In genomic region chr20:53849471-53850059, GRCh38 we compare ENCODE assay signal across 15 cellular contexts.
A peak's percentile ranks its signal among the peaks of the same experiment; 100 is the strongest.
DNase-seq lines count a peak whose midpoint lies in the region; TF ChIP-seq lines count a peak whose summit lies in the region.
"Had no signal": no experiment of that assay in that cellular context is flagged by ENCODE, and none has a peak within 500 bp of the region (broad histone marks: within the 10 kb centered on the region; RNA-seq: fewer than 3 reads in every experiment).

No MANE protein-coding gene starts in this region.

- BruUV-seq in Calu3 (replicated peaks; lab: Mats Ljungman, UMichigan), result no TSS peak

- peaks cover 52 to 53% of the 10 kb centered on the region in 2 experiments for H3K4me1 ChIP-seq in neutrophil (ENCODE audit: control insufficient read depth in 1 of 2, insufficient read depth in 1 of 2, low read depth in 1 of 2, low read length in 1 of 2)
- H3K4me1 ChIP-seq: SJSA1 had no signal

- H3K9me3 Mint-ChIP-seq in activated CD4-positive, alpha-beta memory T cell treated with anti-CD3 and anti-CD28 coated beads for 36 hours, result no peaks in the 10 kb centered on the region
- H3K9me3 Mint-ChIP-seq in activated CD4-positive, alpha-beta memory T cell treated with anti-CD3 and anti-CD28 coated beads, Interleukin-2, amount 10 ng/mL, durations not matched to agents 7 days and 5 days, result no peaks in the 10 kb centered on the region
- H3K9me3 Mint-ChIP-seq in CD14-positive monocyte (peaks cover 0 to 2% (median 0%) of the 10 kb centered on the region in 7 donors), Calu3 (ENCODE audit: low read depth, unreplicated experiment) (no peaks in the 10 kb centered on the region)

- H3K9me3 ChIP-seq in neutrophil, result no peaks in the 10 kb centered on the region
- H3K9me3 ChIP-seq: Peyer's patch, SJSA1 had no signal

- intact Hi-C loops in activated CD4-positive, alpha-beta memory T cell treated with anti-CD3 and anti-CD28 coated beads for 36 hours (cut with micrococcal nuclease), result no loop called here
- intact Hi-C loops in CD14-positive monocyte (cut with micrococcal nuclease), result loop anchor here (5.0 to 10.0 kb wide), 2 partner anchors 73 to 85 kb away; no protein-coding TSS in a partner anchor
- intact Hi-C loops in Calu3 (cut with micrococcal nuclease; ENCODE audit: unreplicated experiment), result no loop called here

- H3K36me3 Mint-ChIP-seq in activated CD4-positive, alpha-beta memory T cell treated with anti-CD3 and anti-CD28 coated beads for 36 hours, result no peaks in the 10 kb centered on the region
- H3K36me3 Mint-ChIP-seq in activated CD4-positive, alpha-beta memory T cell treated with anti-CD3 and anti-CD28 coated beads, Interleukin-2, amount 10 ng/mL, durations not matched to agents 7 days and 5 days (ENCODE audit: low read depth), result no peaks in the 10 kb centered on the region
- H3K36me3 Mint-ChIP-seq in CD14-positive monocyte (peaks cover 0 to 2% of the 10 kb centered on the region in 2 donors), Calu3 (ENCODE audit: insufficient read depth, unreplicated experiment) (no peaks in the 10 kb centered on the region)

- TF ChIP-seq CTCF in CD14-positive monocyte (IDR thresholded peaks at IDR 0.05), result no peak
- TF ChIP-seq CTCF in VCaP (conservative IDR thresholded peaks at IDR 0.05), result no peak
- no peak for TF ChIP-seq CTCF in neutrophil (IDR thresholded peaks at IDR 0.05)
- TF ChIP-seq CTCF in Calu3 (IDR thresholded peaks at IDR 0.05; ENCODE audit: unreplicated experiment), result no peak

- H3K36me3 ChIP-seq in neutrophil, result no peaks in the 10 kb centered on the region
- H3K36me3 ChIP-seq: Peyer's patch, SJSA1 had no signal

- H3K4me3 ChIP-seq in neutrophil (ENCODE audit: low read depth in 1 of 2, low read length in 1 of 2), result no peak overlapping the region
- H3K4me3 ChIP-seq: Peyer's patch, SJSA1 had no signal

- peak overlapping the region; percentile 51 for H3K27ac Mint-ChIP-seq in activated CD4-positive, alpha-beta memory T cell treated with anti-CD3 and anti-CD28 coated beads for 36 hours
- no peak overlapping the region for H3K27ac Mint-ChIP-seq in activated CD4-positive, alpha-beta memory T cell treated with anti-CD3 and anti-CD28 coated beads, Interleukin-2, amount 10 ng/mL, durations not matched to agents 7 days and 5 days
- peak overlapping the region in 4 of 7 donors; percentile 19 to 87 (median 64) for H3K27ac Mint-ChIP-seq in CD14-positive monocyte
- H3K27ac Mint-ChIP-seq in Calu3 (ENCODE audit: unreplicated experiment), result no peak overlapping the region

- no peak for DNase-seq in activated CD4-positive, alpha-beta memory T cell treated with anti-CD3 and anti-CD28 coated beads for 36 hours
- DNase-seq in activated CD4-positive, alpha-beta memory T cell treated with anti-CD3 and anti-CD28 coated beads, Interleukin-2, amount 10 ng/mL, durations not matched to agents 7 days and 5 days, result no peak
- DNase-seq in CD14-positive monocyte (ENCODE audit: low spot score), result no peak
- DNase-seq in Calu3, result no peak
- no peak for DNase-seq in DMS53 treated with DMSO at 0.1 percent for 48 hours (lab: John Stamatoyannopoulos, UW; ENCODE audit: unreplicated experiment)
- DNase-seq: DND-41, H7, KBM-7, NCI-H1105 treated with DMSO at 0.1 percent for 48 hours, NCI-H1694, NCI-H2081 treated with DMSO at 0.1 percent for 48 hours, Peyer's patch had no signal

- no peaks in the 10 kb centered on the region for H3K27me3 Mint-ChIP-seq in activated CD4-positive, alpha-beta memory T cell treated with anti-CD3 and anti-CD28 coated beads for 36 hours
- H3K27me3 Mint-ChIP-seq in activated CD4-positive, alpha-beta memory T cell treated with anti-CD3 and anti-CD28 coated beads, Interleukin-2, amount 10 ng/mL, durations not matched to agents 7 days and 5 days, result no peaks in the 10 kb centered on the region
- H3K27me3 Mint-ChIP-seq in CD14-positive monocyte (ENCODE audit: low read depth in 3 of 3), result peaks cover 0 to 2% (median 0%) of the 10 kb centered on the region in 3 donors
- no peaks in the 10 kb centered on the region for H3K27me3 Mint-ChIP-seq in Calu3 (ENCODE audit: unreplicated experiment)

- POLR2A ChIA-PET in activated CD4-positive, alpha-beta memory T cell treated with anti-CD3 and anti-CD28 coated beads for 36 hours (lab: Charles Lee), result no interaction called here
- POLR2A ChIA-PET in activated CD4-positive, alpha-beta memory T cell treated with anti-CD3 and anti-CD28 coated beads, Interleukin-2, amount 10 ng/mL, durations not matched to agents 7 days and 5 days (lab: Charles Lee), result no interaction called here

- H3K27ac ChIP-seq in VCaP (peak overlapping the region; percentile 99; the same call in 1 of the 2 replicates), neutrophil (peak overlapping the region; percentile 91)
- H3K27ac ChIP-seq: Peyer's patch, SJSA1 had no signal

- CTCF ChIA-PET in activated CD4-positive, alpha-beta memory T cell treated with anti-CD3 and anti-CD28 coated beads for 36 hours (lab: Charles Lee), result interaction anchor here (0.7 kb wide), 1 partner anchor 21 kb away, joined by 3 read pairs; no protein-coding TSS in a partner anchor
- CTCF ChIA-PET in activated CD4-positive, alpha-beta memory T cell treated with anti-CD3 and anti-CD28 coated beads, Interleukin-2, amount 10 ng/mL, durations not matched to agents 7 days and 5 days (lab: Charles Lee), result no interaction called here
- CTCF ChIA-PET in Calu3 (lab: Charles Lee), result interaction anchor here (1.1 kb wide), 1 partner anchor 63 kb away, joined by 3 read pairs; no protein-coding TSS in a partner anchor

- H3K4me1 Mint-ChIP-seq in activated CD4-positive, alpha-beta memory T cell treated with anti-CD3 and anti-CD28 coated beads for 36 hours (ENCODE audit: low read depth), result peaks cover 42% of the 10 kb centered on the region
- H3K4me1 Mint-ChIP-seq in activated CD4-positive, alpha-beta memory T cell treated with anti-CD3 and anti-CD28 coated beads, Interleukin-2, amount 10 ng/mL, durations not matched to agents 7 days and 5 days, result peaks cover 37% of the 10 kb centered on the region
- peaks cover 48% of the 10 kb centered on the region for H3K4me1 Mint-ChIP-seq in CD14-positive monocyte
- no peaks in the 10 kb centered on the region for H3K4me1 Mint-ChIP-seq in Calu3 (ENCODE audit: low read depth, unreplicated experiment)

- H3K27me3 ChIP-seq in neutrophil, result no peaks in the 10 kb centered on the region
- H3K27me3 ChIP-seq: Peyer's patch, SJSA1 had no signal

- H3K4me3 Mint-ChIP-seq in activated CD4-positive, alpha-beta memory T cell treated with anti-CD3 and anti-CD28 coated beads for 36 hours, result no peak overlapping the region
- H3K4me3 Mint-ChIP-seq in activated CD4-positive, alpha-beta memory T cell treated with anti-CD3 and anti-CD28 coated beads, Interleukin-2, amount 10 ng/mL, durations not matched to agents 7 days and 5 days, result no peak overlapping the region
- H3K4me3 Mint-ChIP-seq in CD14-positive monocyte (no peak overlapping the region), Calu3 (ENCODE audit: low read depth, unreplicated experiment) (no peak overlapping the region)

Comparison
In these comparisons a context has a peak if more than half of its experiments do, and no peak if none do; other contexts are left out.
1. H3K27ac Mint-ChIP-seq: peak in activated CD4-positive, alpha-beta memory T cell treated with anti-CD3 and anti-CD28 coated beads for 36 hours (single experiment) and CD14-positive monocyte (4 of 7); none in activated CD4-positive, alpha-beta memory T cell treated with anti-CD3 and anti-CD28 coated beads, Interleukin-2, amount 10 ng/mL, durations not matched to agents 7 days and 5 days (single experiment) and Calu3 (single experiment).
2. intact Hi-C loops: an anchor here in CD14-positive monocyte (5.0 to 10.0 kb wide); none called in activated CD4-positive, alpha-beta memory T cell treated with anti-CD3 and anti-CD28 coated beads for 36 hours and Calu3.